Comparison of ENCODE assay signal across 8 cellular contexts in the genomic region with DNA sequence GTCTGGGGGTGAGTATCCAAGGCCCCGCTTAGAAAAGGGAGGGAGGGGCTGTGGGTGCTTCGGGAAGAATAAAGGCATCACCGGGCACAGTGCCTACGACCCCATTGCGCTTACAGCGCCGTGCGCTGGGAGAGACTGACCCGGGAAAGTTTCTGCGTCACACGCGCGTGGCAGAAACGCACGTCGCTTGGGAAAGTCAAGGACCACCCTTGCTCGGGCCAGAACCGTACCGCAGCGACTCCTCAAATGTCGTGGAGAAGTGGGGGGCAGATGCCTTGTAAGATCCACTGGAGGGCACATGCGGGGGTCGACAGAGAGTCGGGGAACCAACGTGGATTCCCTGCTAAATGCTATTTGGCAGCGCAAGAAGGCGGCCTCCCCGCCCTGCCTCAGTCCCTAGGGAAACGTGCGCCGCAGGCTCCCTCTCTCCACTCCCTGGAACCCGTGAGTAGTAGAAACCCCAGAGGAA. TPM values are rescaled to one million over a fixed set of nuclear protein-coding genes. Genes with fewer than 3 reads are reported as not detected.
DNase-seq lines count a peak whose midpoint lies in the region; ATAC-seq and TF ChIP-seq lines count a peak whose summit lies in the region.

No MANE protein-coding gene starts in this region.

- ATAC-seq in HG02759 (IDR thresholded peaks at IDR 0.05; ENCODE audit: unreplicated experiment) (peak; percentile 19), GM21737 (IDR thresholded peaks at IDR 0.05; ENCODE audit: unreplicated experiment) (no peak)
- no peak for ATAC-seq in activated T-cell treated with anti-CD3 and anti-CD28 coated beads, Interleukin-2, amount 50 U/mL, for 4 hours

- no peak for TF ChIP-seq CTCF in liver (IDR thresholded peaks at IDR 0.05; ENCODE audit: low read depth, low read length, missing input control)

- H3K4me1 ChIP-seq in liver (ENCODE audit: control insufficient read depth in 4 of 4, insufficient read depth in 4 of 4, low read length in 3 of 4) (peaks cover 3 to 37% (median 27%) of the 10 kb centered on the region in 4 donors), stomach smooth muscle (ENCODE audit: control insufficient read depth, insufficient read depth, low read length) (peaks cover 21% of the 10 kb centered on the region)

- no peaks in the 10 kb centered on the region for H3K9me3 Mint-ChIP-seq in activated T-cell treated with anti-CD3 and anti-CD28 coated beads, Interleukin-2, amount 50 U/mL, for 4 hours

- peaks cover 9% of the 10 kb centered on the region for H3K4me1 Mint-ChIP-seq in activated T-cell treated with anti-CD3 and anti-CD28 coated beads, Interleukin-2, amount 50 U/mL, for 4 hours (ENCODE audit: low read depth)

- no peaks in the 10 kb centered on the region for H3K36me3 ChIP-seq in liver (ENCODE audit: control insufficient read depth in 4 of 4, insufficient read depth in 3 of 4, low read depth in 1 of 4, low read length in 3 of 4)
- H3K36me3 ChIP-seq in stomach smooth muscle (ENCODE audit: control insufficient read depth in 2 of 2, insufficient read depth in 2 of 2, low read length in 2 of 2): peaks cover 0 to 2% of the 10 kb centered on the region in 2 donors

- no peak overlapping the region for H3K4me3 Mint-ChIP-seq in activated T-cell treated with anti-CD3 and anti-CD28 coated beads, Interleukin-2, amount 50 U/mL, for 4 hours

- 1% methylated on average over 32 of the region's 32 CpGs for WGBS in liver

- H3K4me3 ChIP-seq in liver (ENCODE audit: low read depth in 1 of 3, low read length in 3 of 3) (peak overlapping the region; percentile 52 to 74 (median 72)), stomach smooth muscle (ENCODE audit: low read length in 2 of 2) (peak overlapping the region; percentile 94 to 95)

- H3K27me3 Mint-ChIP-seq in activated T-cell treated with anti-CD3 and anti-CD28 coated beads, Interleukin-2, amount 50 U/mL, for 4 hours (ENCODE audit: low read depth): peaks cover 40% of the 10 kb centered on the region

- DNase-seq in dermis blood vessel endothelial cell: peak; percentile 66
- no peak for DNase-seq in activated T-cell treated with anti-CD3 and anti-CD28 coated beads, Interleukin-2, amount 50 U/mL, for 4 hours
- DNase-seq in NOMO-1 treated with dmso at 0.1 percent for 144 hours (lab: John Stamatoyannopoulos, UW; ENCODE audit: unreplicated experiment): no peak
- no peak for DNase-seq in NAMALWA (ENCODE audit: low spot score)

- H3K27me3 ChIP-seq in liver (ENCODE audit: control insufficient read depth in 4 of 4, insufficient read depth in 4 of 4, low read length in 3 of 4): peaks cover 0 to 3% (median 0%) of the 10 kb centered on the region in 4 donors
- no peaks in the 10 kb centered on the region for H3K27me3 ChIP-seq in stomach smooth muscle (ENCODE audit: control insufficient read depth in 1 of 2, insufficient read depth in 2 of 2, low read length in 2 of 2)

- no peak for TF ChIP-seq RAD21 in liver (IDR thresholded peaks at IDR 0.05)

- H3K36me3 Mint-ChIP-seq in activated T-cell treated with anti-CD3 and anti-CD28 coated beads, Interleukin-2, amount 50 U/mL, for 4 hours (ENCODE audit: insufficient read depth): no peaks in the 10 kb centered on the region

- H3K27ac ChIP-seq in liver (ENCODE audit: low read depth in 1 of 2, low read length in 2 of 2) (peak overlapping the region; percentile 87 to 90), stomach smooth muscle (ENCODE audit: low read length) (peak overlapping the region; percentile 99)

- H3K9me3 ChIP-seq in liver (ENCODE audit: control insufficient read depth in 4 of 4, low read length in 3 of 4) (no peaks in the 10 kb centered on the region), stomach smooth muscle (ENCODE audit: control insufficient read depth in 2 of 2, low read length in 2 of 2) (no peaks in the 10 kb centered on the region)

- H3K9ac ChIP-seq in liver (ENCODE audit: low read depth in 1 of 2, low read length in 2 of 2) (peak overlapping the region; percentile 64 to 81), stomach smooth muscle (ENCODE audit: low read length in 2 of 2) (peak overlapping the region; percentile 99)

TF ChIP-seq in liver, 16 proteins besides CTCF, POLR2A, EP300 and RAD21:
- TF ChIP-seq, protein P1, sequence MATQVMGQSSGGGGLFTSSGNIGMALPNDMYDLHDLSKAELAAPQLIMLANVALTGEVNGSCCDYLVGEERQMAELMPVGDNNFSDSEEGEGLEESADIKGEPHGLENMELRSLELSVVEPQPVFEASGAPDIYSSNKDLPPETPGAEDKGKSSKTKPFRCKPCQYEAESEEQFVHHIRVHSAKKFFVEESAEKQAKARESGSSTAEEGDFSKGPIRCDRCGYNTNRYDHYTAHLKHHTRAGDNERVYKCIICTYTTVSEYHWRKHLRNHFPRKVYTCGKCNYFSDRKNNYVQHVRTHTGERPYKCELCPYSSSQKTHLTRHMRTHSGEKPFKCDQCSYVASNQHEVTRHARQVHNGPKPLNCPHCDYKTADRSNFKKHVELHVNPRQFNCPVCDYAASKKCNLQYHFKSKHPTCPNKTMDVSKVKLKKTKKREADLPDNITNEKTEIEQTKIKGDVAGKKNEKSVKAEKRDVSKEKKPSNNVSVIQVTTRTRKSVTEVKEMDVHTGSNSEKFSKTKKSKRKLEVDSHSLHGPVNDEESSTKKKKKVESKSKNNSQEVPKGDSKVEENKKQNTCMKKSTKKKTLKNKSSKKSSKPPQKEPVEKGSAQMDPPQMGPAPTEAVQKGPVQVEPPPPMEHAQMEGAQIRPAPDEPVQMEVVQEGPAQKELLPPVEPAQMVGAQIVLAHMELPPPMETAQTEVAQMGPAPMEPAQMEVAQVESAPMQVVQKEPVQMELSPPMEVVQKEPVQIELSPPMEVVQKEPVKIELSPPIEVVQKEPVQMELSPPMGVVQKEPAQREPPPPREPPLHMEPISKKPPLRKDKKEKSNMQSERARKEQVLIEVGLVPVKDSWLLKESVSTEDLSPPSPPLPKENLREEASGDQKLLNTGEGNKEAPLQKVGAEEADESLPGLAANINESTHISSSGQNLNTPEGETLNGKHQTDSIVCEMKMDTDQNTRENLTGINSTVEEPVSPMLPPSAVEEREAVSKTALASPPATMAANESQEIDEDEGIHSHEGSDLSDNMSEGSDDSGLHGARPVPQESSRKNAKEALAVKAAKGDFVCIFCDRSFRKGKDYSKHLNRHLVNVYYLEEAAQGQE (IDR thresholded peaks at IDR 0.05): no peak
- peak in 1 of 2 donors; percentile 55 for TF ChIP-seq RXRA (IDR thresholded peaks at IDR 0.05)
TF ChIP-seq in liver: peak in this region for 1.

RNA-seq across cellular contexts. Expression of gene ADAMTS9, which starts 2.4 kb away (rescaled TPM):
- total RNA-seq in dermis blood vessel endothelial cell: 80.3 and 86.0 TPM in 2 replicates
- total RNA-seq in liver: 10 to 100 TPM; 13.5 to 13.8 TPM
- polyA plus RNA-seq in liver: 1 to 10 TPM; 1.2 to 1.3 TPM
- total RNA-seq in activated T-cell treated with anti-CD3 and anti-CD28 coated beads, Interleukin-2, amount 50 U/mL, for 4 hours: under 1 TPM in 2 of 3 donors, not detected in 1; 0.08 to 0.11 TPM

Comparison
In these comparisons a context has a peak if more than half of its experiments do, and no peak if none do; other contexts are left out.
1. RNA of gene ADAMTS9, which starts 2.4 kb away (total RNA-seq): 80.3 to 86.0 TPM in dermis blood vessel endothelial cell and 13.5 to 13.8 TPM in liver; 0.08 to 0.11 TPM in activated T-cell treated with anti-CD3 and anti-CD28 coated beads, Interleukin-2, amount 50 U/mL, for 4 hours; every median in the first group is over 10 times any median in the second.